In genomic region chr4:98510340-98510739, GRCh38 we compare ENCODE assay signal across 14 cellular contexts.
DNase-seq lines count a peak whose midpoint lies in the region; ATAC-seq and TF ChIP-seq lines count a peak whose summit lies in the region.
"Had no signal": no experiment of that assay in that cellular context is flagged by ENCODE, and none has a peak within 500 bp of the region (broad histone marks: within the 10 kb centered on the region; RNA-seq: fewer than 3 reads in every experiment).

No MANE protein-coding gene starts in this region.

- peaks cover 40% of the 10 kb centered on the region for H3K4me1 Mint-ChIP-seq in activated T-cell treated with anti-CD3 and anti-CD28 coated beads, Interleukin-2, amount 50 U/mL, for 4 hours (ENCODE audit: low read depth)

- H3K27me3 ChIP-seq in RWPE2 (ENCODE audit: insufficient read depth, poor library complexity, severe bottlenecking) (no peaks in the 10 kb centered on the region), testis (no peaks in the 10 kb centered on the region), Peyer's patch (no peaks in the 10 kb centered on the region)

- H3K36me3 Mint-ChIP-seq in activated T-cell treated with anti-CD3 and anti-CD28 coated beads, Interleukin-2, amount 50 U/mL, for 4 hours (ENCODE audit: insufficient read depth): peaks cover 20% of the 10 kb centered on the region

- H3K27ac ChIP-seq in RWPE2 (ENCODE audit: poor library complexity, severe bottlenecking): peak overlapping the region; percentile 73
- peak overlapping the region; percentile 67 for H3K27ac ChIP-seq in epithelial cell of prostate
- peak overlapping the region; percentile 3 to 54 for H3K27ac ChIP-seq in testis
- no peak overlapping the region for H3K27ac ChIP-seq in Peyer's patch

- peaks cover 19% of the 10 kb centered on the region for H3K36me3 ChIP-seq in RWPE2 (ENCODE audit: low read depth)
- H3K36me3 ChIP-seq in testis (ENCODE audit: low read depth, missing control alignments): no peaks in the 10 kb centered on the region
- H3K36me3 ChIP-seq in Peyer's patch: no peaks in the 10 kb centered on the region

- no peaks in the 10 kb centered on the region for H3K27me3 Mint-ChIP-seq in activated T-cell treated with anti-CD3 and anti-CD28 coated beads, Interleukin-2, amount 50 U/mL, for 4 hours (ENCODE audit: low read depth)
- H3K27me3 Mint-ChIP-seq: CD8-positive, alpha-beta memory T cell had no signal

- intact Hi-C loops in testis (cut with DNase I; ENCODE audit: low total_unique reads): no loop called here

- 73 to 76% methylated on average over 2 of the region's 2 CpGs for WGBS in testis, 2 donors

- TF ChIP-seq CTCF in RWPE2 (IDR thresholded peaks at IDR 0.05; ENCODE audit: poor library complexity, severe bottlenecking) (no peak), testis (IDR thresholded peaks at IDR 0.05) (no peak), Peyer's patch (IDR thresholded peaks at IDR 0.05) (no peak)

- H3K9me3 Mint-ChIP-seq in activated T-cell treated with anti-CD3 and anti-CD28 coated beads, Interleukin-2, amount 50 U/mL, for 4 hours: no peaks in the 10 kb centered on the region
- H3K9me3 Mint-ChIP-seq: CD8-positive, alpha-beta memory T cell had no signal

- H3K9me3 ChIP-seq in RWPE2 (ENCODE audit: severe bottlenecking) (no peaks in the 10 kb centered on the region), testis (no peaks in the 10 kb centered on the region), Peyer's patch (no peaks in the 10 kb centered on the region)

- H3K4me3 Mint-ChIP-seq in activated T-cell treated with anti-CD3 and anti-CD28 coated beads, Interleukin-2, amount 50 U/mL, for 4 hours: peak overlapping the region; percentile 1

- H3K4me1 ChIP-seq in RWPE2 (ENCODE audit: insufficient read depth, poor library complexity, severe bottlenecking): peaks cover 31% of the 10 kb centered on the region
- H3K4me1 ChIP-seq in testis: peaks cover 15% of the 10 kb centered on the region
- no peaks in the 10 kb centered on the region for H3K4me1 ChIP-seq in Peyer's patch

- H3K4me3 ChIP-seq in RWPE2 (ENCODE audit: severe bottlenecking): no peak overlapping the region
- H3K4me3 ChIP-seq in testis: no peak overlapping the region
- no peak overlapping the region for H3K4me3 ChIP-seq in Peyer's patch

- no peak for TF ChIP-seq POLR2A in testis (IDR thresholded peaks at IDR 0.05)
- TF ChIP-seq POLR2A in Peyer's patch (IDR thresholded peaks at IDR 0.05): no peak

- no peak for ATAC-seq in activated T-cell treated with anti-CD3 and anti-CD28 coated beads, Interleukin-2, amount 50 U/mL, for 4 hours
- ATAC-seq in RWPE2 (ENCODE audit: low read depth): no peak

- DNase-seq in activated T-cell treated with anti-CD3 and anti-CD28 coated beads, Interleukin-2, amount 50 U/mL, for 4 hours: no peak
- DNase-seq in activated T-cell treated with anti-CD3 and anti-CD28 coated beads for 4 hours: no peak
- DNase-seq in RWPE2 (ENCODE audit: low spot score): no peak
- DNase-seq in epithelial cell of prostate (ENCODE audit: low read depth, low spot score): no peak
- DNase-seq in testis: no peak
- no peak for DNase-seq in Peyer's patch
- no peak for DNase-seq in NCI-H187 (lab: John Stamatoyannopoulos, UW)
- no peak for DNase-seq in NCI-H69 (lab: John Stamatoyannopoulos, UW)
- DNase-seq: CD8-positive, alpha-beta memory T cell; effector CD8-positive, alpha-beta T cell; hippocampal formation; NCI-H2171; NCI-H82; retina had no signal

Comparison
In these comparisons a context has a peak if more than half of its experiments do, and no peak if none do; other contexts are left out.
1. H3K27ac ChIP-seq: peak in RWPE2 (single experiment), epithelial cell of prostate (single experiment) and testis (2 of 2); none in Peyer's patch (0 of 4).